23 cellular contexts compared by ENCODE assay signal in the genomic region with DNA sequence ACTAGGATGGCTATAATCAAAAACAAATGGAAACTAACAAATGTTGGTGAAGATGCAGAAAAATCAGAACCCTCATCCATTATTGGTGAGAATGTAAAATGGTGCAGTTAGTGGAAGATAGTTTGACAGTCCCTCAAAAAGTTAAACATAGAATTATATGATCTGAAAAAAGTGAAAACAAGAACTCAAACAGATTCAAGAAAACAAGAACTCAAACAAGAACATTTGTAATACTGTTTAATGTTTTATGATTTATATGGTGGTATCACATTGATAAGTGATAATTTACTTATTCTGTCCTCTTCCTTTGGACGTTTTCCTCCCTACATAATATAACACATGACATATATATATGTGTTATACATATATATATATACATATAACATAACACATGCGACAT. TPM values are rescaled to one million over a fixed set of nuclear protein-coding genes. Genes with fewer than 3 reads are reported as not detected.
DNase-seq lines count a peak whose midpoint lies in the region; ATAC-seq, FAIRE-seq and TF ChIP-seq lines count a peak whose summit lies in the region.
"Had no signal": no experiment of that assay in that cellular context is flagged by ENCODE, and none has a peak within 500 bp of the region (broad histone marks: within the 10 kb centered on the region; RNA-seq: fewer than 3 reads in every experiment).

No MANE protein-coding gene starts in this region.

- H3K27ac ChIP-seq in HEK293 (ENCODE audit: extremely low read depth, low read depth, low read length): no peak overlapping the region
- H3K27ac ChIP-seq in prostate gland: peak overlapping the region; percentile 5 to 18
- no peak overlapping the region for H3K27ac ChIP-seq in naive thymus-derived CD4-positive, alpha-beta T cell (ENCODE audit: low read depth, low read length)
- H3K27ac ChIP-seq: BLaER1 treated with 17β-estradiol and CSF1 and Interleukin-3, amounts not matched to agents 10 nM and 100 nM; C4-2B had no signal

- H3K9me3 ChIP-seq in HEK293 (ENCODE audit: control insufficient read depth, insufficient read depth, low read depth, low read length) (no peaks in the 10 kb centered on the region), prostate gland (no peaks in the 10 kb centered on the region)
- no peaks in the 10 kb centered on the region for H3K9me3 ChIP-seq in naive thymus-derived CD4-positive, alpha-beta T cell (ENCODE audit: control insufficient read depth in 2 of 3, low read length in 3 of 3)
- H3K9me3 ChIP-seq: BE2C, Caco-2 had no signal

- no peak for DNase-seq in prostate gland (ENCODE audit: low spot score)
- DNase-seq in activated T-cell treated with anti-CD3 and anti-CD28 coated beads, Interleukin-2, amount 50 U/mL, for 4 hours: no peak
- no peak for DNase-seq in naive thymus-derived CD4-positive, alpha-beta T cell
- no peak for DNase-seq in activated naive CD8-positive, alpha-beta T cell treated with anti-CD3 and anti-CD28 coated beads, Interleukin-2, amount 50 U/mL, for 24 hours
- DNase-seq: 8988T; ACHN; BE2C; Caco-2; Calu3; CD4-positive, alpha-beta T cell; CD8-positive, alpha-beta T cell; DMS79 treated with DMSO at 0.1 percent for 48 hours; GF-D8 had no signal

- H3K9me3 Mint-ChIP-seq in activated T-cell treated with anti-CD3 and anti-CD28 coated beads, Interleukin-2, amount 50 U/mL, for 4 hours: peaks cover 14% of the 10 kb centered on the region
- peaks cover 0 to 41% (median 18%) of the 10 kb centered on the region in 11 donors for H3K9me3 Mint-ChIP-seq in naive thymus-derived CD4-positive, alpha-beta T cell
- peaks cover 22% of the 10 kb centered on the region for H3K9me3 Mint-ChIP-seq in activated naive CD8-positive, alpha-beta T cell treated with anti-CD3 and anti-CD28 coated beads, Interleukin-2, amount 50 U/mL, for 24 hours

- 68% methylated on average over 2 of the region's 2 CpGs for WGBS in prostate gland

- H3K36me3 Mint-ChIP-seq in activated T-cell treated with anti-CD3 and anti-CD28 coated beads, Interleukin-2, amount 50 U/mL, for 4 hours (ENCODE audit: insufficient read depth): peaks cover 12% of the 10 kb centered on the region
- peaks cover 5 to 31% (median 12%) of the 10 kb centered on the region in 5 donors for H3K36me3 Mint-ChIP-seq in naive thymus-derived CD4-positive, alpha-beta T cell
- H3K36me3 Mint-ChIP-seq in activated naive CD8-positive, alpha-beta T cell treated with anti-CD3 and anti-CD28 coated beads, Interleukin-2, amount 50 U/mL, for 24 hours (ENCODE audit: low read depth): peaks cover 26% of the 10 kb centered on the region

- no peak overlapping the region for H3K27ac Mint-ChIP-seq in naive thymus-derived CD4-positive, alpha-beta T cell
- no peak overlapping the region for H3K27ac Mint-ChIP-seq in activated naive CD8-positive, alpha-beta T cell treated with anti-CD3 and anti-CD28 coated beads, Interleukin-2, amount 50 U/mL, for 24 hours
- H3K27ac Mint-ChIP-seq: CD4-positive, alpha-beta T cell; CD8-positive, alpha-beta T cell had no signal

- H3K36me3 ChIP-seq in HEK293 (ENCODE audit: control insufficient read depth in 2 of 2, insufficient read depth in 1 of 2, low read length in 2 of 2): peaks cover 0 to 5% of the 10 kb centered on the region in 2 experiments; a peak in 1 of 3 replicates
- no peaks in the 10 kb centered on the region for H3K36me3 ChIP-seq in prostate gland
- H3K36me3 ChIP-seq in naive thymus-derived CD4-positive, alpha-beta T cell (ENCODE audit: control insufficient read depth in 2 of 3, insufficient read depth in 3 of 3, low read length in 3 of 3): no peaks in the 10 kb centered on the region

- no peak overlapping the region for H3K4me3 Mint-ChIP-seq in activated T-cell treated with anti-CD3 and anti-CD28 coated beads, Interleukin-2, amount 50 U/mL, for 4 hours
- H3K4me3 Mint-ChIP-seq in naive thymus-derived CD4-positive, alpha-beta T cell: no peak overlapping the region
- no peak overlapping the region for H3K4me3 Mint-ChIP-seq in activated naive CD8-positive, alpha-beta T cell treated with anti-CD3 and anti-CD28 coated beads, Interleukin-2, amount 50 U/mL, for 24 hours
- H3K4me3 Mint-ChIP-seq: CD4-positive, alpha-beta T cell; CD8-positive, alpha-beta T cell had no signal

- CTCF ChIA-PET in HEK293 (lab: Yijun Ruan, JAX): no interaction called here
- CTCF ChIA-PET in naive thymus-derived CD4-positive, alpha-beta T cell (lab: Charles Lee): no interaction called here

- peaks cover 5% of the 10 kb centered on the region for H3K4me1 Mint-ChIP-seq in activated T-cell treated with anti-CD3 and anti-CD28 coated beads, Interleukin-2, amount 50 U/mL, for 4 hours (ENCODE audit: low read depth)
- peaks cover 0 to 9% (median 0%) of the 10 kb centered on the region in 7 donors for H3K4me1 Mint-ChIP-seq in naive thymus-derived CD4-positive, alpha-beta T cell
- H3K4me1 Mint-ChIP-seq in activated naive CD8-positive, alpha-beta T cell treated with anti-CD3 and anti-CD28 coated beads, Interleukin-2, amount 50 U/mL, for 24 hours: peaks cover 8% of the 10 kb centered on the region

- intact Hi-C loops in prostate gland (cut with DNase I): no loop called here
- intact Hi-C loops in naive thymus-derived CD4-positive, alpha-beta T cell (cut with micrococcal nuclease): no loop called here

- H3K4me1 ChIP-seq in HEK293 (ENCODE audit: control insufficient read depth, insufficient read depth, low read length) (peaks cover 3% of the 10 kb centered on the region; the same call in 1 of the 2 replicates), prostate gland (replicated peaks) (peaks cover 3% of the 10 kb centered on the region)
- H3K4me1 ChIP-seq in naive thymus-derived CD4-positive, alpha-beta T cell (ENCODE audit: control insufficient read depth in 2 of 2, insufficient read depth in 2 of 2, low read length in 2 of 2): no peaks in the 10 kb centered on the region
- H3K4me1 ChIP-seq: BE2C had no signal

- no peak for TF ChIP-seq POLR2A in prostate gland (IDR thresholded peaks at IDR 0.05)

- no peak for ATAC-seq in GM21576 (IDR thresholded peaks at IDR 0.05; ENCODE audit: unreplicated experiment)
- ATAC-seq in activated T-cell treated with anti-CD3 and anti-CD28 coated beads, Interleukin-2, amount 50 U/mL, for 4 hours: no peak
- no peak for ATAC-seq in naive thymus-derived CD4-positive, alpha-beta T cell
- ATAC-seq in activated naive CD8-positive, alpha-beta T cell treated with anti-CD3 and anti-CD28 coated beads, Interleukin-2, amount 50 U/mL, for 24 hours: no peak
- ATAC-seq: CD8-positive, alpha-beta T cell had no signal

- FAIRE-seq in endometrium (lab: Jason Lieb, UNC): peak; percentile 59
- FAIRE-seq: D721Med, G401.6, GM12891, GM19239 had no signal

- no peak overlapping the region for H3K4me3 ChIP-seq in HEK293 (ENCODE audit: low read depth, low read length)
- no peak overlapping the region for H3K4me3 ChIP-seq in prostate gland
- no peak overlapping the region for H3K4me3 ChIP-seq in naive thymus-derived CD4-positive, alpha-beta T cell (ENCODE audit: low read length)
- H3K4me3 ChIP-seq: BLaER1 treated with 17β-estradiol and CSF1 and Interleukin-3, amounts not matched to agents 10 nM and 100 nM had no signal

- no peaks in the 10 kb centered on the region for H3K27me3 Mint-ChIP-seq in activated T-cell treated with anti-CD3 and anti-CD28 coated beads, Interleukin-2, amount 50 U/mL, for 4 hours (ENCODE audit: low read depth)
- H3K27me3 Mint-ChIP-seq in naive thymus-derived CD4-positive, alpha-beta T cell: peaks cover 0 to 2% (median 0%) of the 10 kb centered on the region in 5 donors
- no peaks in the 10 kb centered on the region for H3K27me3 Mint-ChIP-seq in activated naive CD8-positive, alpha-beta T cell treated with anti-CD3 and anti-CD28 coated beads, Interleukin-2, amount 50 U/mL, for 24 hours
- H3K27me3 Mint-ChIP-seq: CD4-positive, alpha-beta T cell had no signal

- TF ChIP-seq CTCF in HEK293 (tag by site-specific recombination; IDR thresholded peaks at IDR 0.05) (no peak), prostate gland (IDR thresholded peaks at IDR 0.05) (no peak)

- POLR2A ChIA-PET in HEK293 (lab: Yijun Ruan, JAX): no interaction called here
- POLR2A ChIA-PET in naive thymus-derived CD4-positive, alpha-beta T cell (lab: Charles Lee): no interaction called here

- H3K27me3 ChIP-seq in prostate gland (replicated peaks; ENCODE audit: insufficient read depth): no peaks in the 10 kb centered on the region
- H3K27me3 ChIP-seq in naive thymus-derived CD4-positive, alpha-beta T cell (ENCODE audit: control insufficient read depth in 2 of 2, insufficient read depth in 2 of 2, low read length in 2 of 2): no peaks in the 10 kb centered on the region
- H3K27me3 ChIP-seq: BE2C; BLaER1 treated with 17β-estradiol and CSF1 and Interleukin-3, amounts not matched to agents 10 nM and 100 nM had no signal

TF ChIP-seq in HEK293, 187 proteins besides CTCF, POLR2A, EP300 and RAD21:
- TF ChIP-seq ZNF274 (IDR thresholded peaks at IDR 0.05; ENCODE audit: low read length) (0 out of 2 replicates have a peak, but pooled peaks have one; percentile 34), ZNF274 (tag by site-specific recombination; IDR thresholded peaks at IDR 0.05; ENCODE audit: borderline replicate concordance) (peak; percentile 91; the same call in 1 of the 2 replicates), SETDB1 (IDR thresholded peaks at IDR 0.05; ENCODE audit: insufficient read length, low read length) (peak; percentile 63), ZNF214 (tag by site-specific recombination; IDR thresholded peaks at IDR 0.05; ENCODE audit: borderline replicate concordance) (no peak)

RNA-seq across cellular contexts. Expression of gene USP31, which starts 12.0 kb away (rescaled TPM):
- 10 to 100 TPM; 16.2 to 67.3 TPM for total RNA-seq in prostate gland
- 10 to 100 TPM; 11.3 to 11.9 (median 11.4) TPM for total RNA-seq in activated T-cell treated with anti-CD3 and anti-CD28 coated beads, Interleukin-2, amount 50 U/mL, for 4 hours
- total RNA-seq in naive thymus-derived CD4-positive, alpha-beta T cell: 1 to 10 TPM; 2.7 to 6.0 (median 4.1) TPM
- polyA plus RNA-seq in naive thymus-derived CD4-positive, alpha-beta T cell: under 1 TPM; 0.20 to 0.37 TPM

RNA-seq across cellular contexts. Expression of gene SCNN1G, which starts 45.3 kb away (rescaled TPM):
- 10 to 100 TPM in 1 of 2 donors, 1 to 10 TPM in 1; 8.6 to 11.1 TPM for total RNA-seq in prostate gland
- not detected for total RNA-seq in activated T-cell treated with anti-CD3 and anti-CD28 coated beads, Interleukin-2, amount 50 U/mL, for 4 hours
- total RNA-seq in naive thymus-derived CD4-positive, alpha-beta T cell: not detected
- not detected for polyA plus RNA-seq in naive thymus-derived CD4-positive, alpha-beta T cell
- total RNA-seq: Caco-2; Calu3; CD4-positive, alpha-beta T cell; CD8-positive, alpha-beta T cell had no signal
- polyA plus RNA-seq: AG04450 had no signal

Comparison
In these comparisons a context has a peak if more than half of its experiments do, and no peak if none do; other contexts are left out.
1. H3K27ac ChIP-seq: peak in prostate gland (2 of 2); none in HEK293 (single experiment) and naive thymus-derived CD4-positive, alpha-beta T cell (single experiment).
2. RNA of gene SCNN1G, which starts 45.3 kb away (total RNA-seq): 8.6 to 11.1 TPM in prostate gland; not detected in activated T-cell treated with anti-CD3 and anti-CD28 coated beads, Interleukin-2, amount 50 U/mL, for 4 hours and not detected in naive thymus-derived CD4-positive, alpha-beta T cell; every median in the first group is over 4 times any median in the second.